In the genomic region with DNA sequence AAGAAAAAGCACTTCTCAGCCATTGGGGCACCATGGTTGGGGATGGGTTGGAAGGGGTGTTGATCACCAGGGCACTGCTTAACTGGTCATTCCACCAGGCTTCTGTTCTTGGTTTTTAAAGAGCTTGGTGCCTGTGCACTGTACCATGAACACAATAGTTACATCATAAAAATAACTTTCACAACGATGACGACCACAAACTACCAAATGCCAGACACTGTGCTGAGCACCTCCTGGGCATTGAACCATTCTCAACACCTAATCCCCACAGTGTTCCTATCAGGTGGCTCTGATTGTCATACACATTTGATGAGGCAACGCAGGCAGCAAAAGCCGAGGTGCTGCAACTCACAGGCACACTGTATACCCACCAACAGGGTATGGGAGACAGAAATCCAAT, we compare ENCODE assay signal across 12 cellular contexts.
DNase-seq lines count a peak whose midpoint lies in the region; TF ChIP-seq lines count a peak whose summit lies in the region.
"Had no signal": no experiment of that assay in that cellular context is flagged by ENCODE, and none has a peak within 500 bp of the region (broad histone marks: within the 10 kb centered on the region; RNA-seq: fewer than 3 reads in every experiment).

No MANE protein-coding gene starts in this region.

- H3K4me3 ChIP-seq in HEK293 (ENCODE audit: low read depth, low read length): no peak overlapping the region
- no peak overlapping the region for H3K4me3 ChIP-seq in MG63
- H3K4me3 ChIP-seq: GM23338 had no signal

- H3K27me3 ChIP-seq in MG63: no peaks in the 10 kb centered on the region

- H3K27ac ChIP-seq in HEK293 (ENCODE audit: extremely low read depth, low read depth, low read length): no peak overlapping the region

- H3K9me3 ChIP-seq in HEK293 (ENCODE audit: control insufficient read depth, insufficient read depth, low read depth, low read length) (no peaks in the 10 kb centered on the region), MG63 (no peaks in the 10 kb centered on the region)

- H3K4me1 ChIP-seq in HEK293 (ENCODE audit: control insufficient read depth, insufficient read depth, low read length): no peaks in the 10 kb centered on the region

- no peak for TF ChIP-seq CTCF in HEK293 (tag by site-specific recombination; IDR thresholded peaks at IDR 0.05)

- peak; percentile 31 for DNase-seq in islet precursor cell
- DNase-seq in renal cortical epithelial cell (ENCODE audit: low read depth): peak; percentile 78
- no peak for DNase-seq in activated T-cell treated with anti-CD3 and anti-CD28 coated beads for 4 hours
- no peak for DNase-seq in activated CD4-positive, alpha-beta T cell treated with anti-CD3 and anti-CD28 coated beads for 48 hours
- no peak for DNase-seq in MG63
- no peak for DNase-seq in NCI-H2171 treated with DMSO at 0.1 percent for 48 hours (lab: John Stamatoyannopoulos, UW)
- DNase-seq: AML-193; CD4-positive, alpha-beta memory T cell; H7; KBM-7 had no signal

- no peaks in the 10 kb centered on the region for H3K36me3 ChIP-seq in HEK293 (ENCODE audit: control insufficient read depth in 2 of 2, insufficient read depth in 1 of 2, low read length in 2 of 2)
- H3K36me3 ChIP-seq in MG63: no peaks in the 10 kb centered on the region

- CTCF ChIA-PET in HEK293 (lab: Yijun Ruan, JAX): interaction anchor here (0.7 to 1.1 kb wide), 2 partner anchors 14 to 785 kb away, joined by 3 to 5 read pairs; no protein-coding TSS in a partner anchor

- POLR2A ChIA-PET in HEK293 (lab: Yijun Ruan, JAX): no interaction called here

TF ChIP-seq in HEK293, 187 proteins besides CTCF, POLR2A, EP300 and RAD21:
- TF ChIP-seq ZNF175 (tag by site-specific recombination; IDR thresholded peaks at IDR 0.05) (no peak), ZNF341 (tag by site-specific recombination; IDR thresholded peaks at IDR 0.05; ENCODE audit: low read depth) (no peak)
- TF ChIP-seq, protein P1, sequence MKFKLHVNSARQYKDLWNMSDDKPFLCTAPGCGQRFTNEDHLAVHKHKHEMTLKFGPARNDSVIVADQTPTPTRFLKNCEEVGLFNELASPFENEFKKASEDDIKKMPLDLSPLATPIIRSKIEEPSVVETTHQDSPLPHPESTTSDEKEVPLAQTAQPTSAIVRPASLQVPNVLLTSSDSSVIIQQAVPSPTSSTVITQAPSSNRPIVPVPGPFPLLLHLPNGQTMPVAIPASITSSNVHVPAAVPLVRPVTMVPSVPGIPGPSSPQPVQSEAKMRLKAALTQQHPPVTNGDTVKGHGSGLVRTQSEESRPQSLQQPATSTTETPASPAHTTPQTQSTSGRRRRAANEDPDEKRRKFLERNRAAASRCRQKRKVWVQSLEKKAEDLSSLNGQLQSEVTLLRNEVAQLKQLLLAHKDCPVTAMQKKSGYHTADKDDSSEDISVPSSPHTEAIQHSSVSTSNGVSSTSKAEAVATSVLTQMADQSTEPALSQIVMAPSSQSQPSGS (tag by site-specific recombination; IDR thresholded peaks at IDR 0.05; ENCODE audit: low read depth): peak; percentile 49; the same call in 1 of the 2 replicates

Comparison
In these comparisons a context has a peak if more than half of its experiments do, and no peak if none do; other contexts are left out.
1. DNase-seq: peak in islet precursor cell (single experiment) and renal cortical epithelial cell (single experiment); none in activated T-cell treated with anti-CD3 and anti-CD28 coated beads for 4 hours (single experiment), activated CD4-positive, alpha-beta T cell treated with anti-CD3 and anti-CD28 coated beads for 48 hours (single experiment), MG63 (single experiment) and NCI-H2171 treated with DMSO at 0.1 percent for 48 hours (single experiment).